1 cellular context compared by ENCODE assay signal in the genomic region with DNA sequence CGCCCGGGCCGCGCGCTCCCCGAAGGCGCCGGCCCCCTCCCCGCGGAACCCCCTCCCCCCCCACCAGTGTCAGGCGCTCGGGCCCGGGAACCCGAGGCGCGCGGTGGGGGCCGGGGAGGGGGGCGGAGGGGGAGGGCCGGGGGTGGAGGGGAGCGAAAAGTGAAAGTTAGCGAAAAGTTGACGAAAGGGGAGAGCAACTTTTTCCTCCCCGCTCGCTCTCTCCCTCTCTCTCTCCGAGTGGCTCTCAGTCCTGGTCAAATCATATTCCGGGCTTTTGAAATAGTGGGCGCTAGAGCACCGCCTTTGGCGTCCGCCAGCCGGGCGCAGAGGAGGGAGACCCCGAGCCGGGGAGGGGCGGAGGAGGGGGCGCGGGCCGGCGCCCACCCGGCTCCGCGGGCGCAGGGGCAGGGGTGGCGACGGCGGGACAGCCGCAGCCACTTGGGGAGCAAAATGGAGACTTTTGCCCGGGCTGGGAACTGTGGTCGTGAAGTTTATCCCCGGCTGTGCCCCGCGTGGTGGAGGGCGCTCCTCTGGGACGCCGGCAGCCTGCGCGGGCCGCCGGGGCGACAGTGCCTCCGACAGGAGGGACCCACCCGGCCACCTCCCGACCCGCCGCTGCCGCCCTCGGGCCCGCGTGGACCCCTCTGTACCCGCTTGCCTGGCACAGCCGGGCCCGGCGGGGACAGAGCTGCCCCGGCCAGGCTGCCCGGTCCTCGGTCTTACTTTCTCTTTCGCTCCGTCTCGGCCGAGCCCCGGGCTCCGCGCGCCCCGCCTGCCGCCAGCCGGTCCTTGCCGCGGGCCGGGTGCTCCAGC.
TF ChIP-seq lines count a peak whose summit lies in the region.

No MANE protein-coding gene starts in this region.

TF ChIP-seq in HepG2, 621 proteins besides CTCF, POLR2A, EP300 and RAD21 (continued from another document and continues in another):
- TF ChIP-seq, protein P1, sequence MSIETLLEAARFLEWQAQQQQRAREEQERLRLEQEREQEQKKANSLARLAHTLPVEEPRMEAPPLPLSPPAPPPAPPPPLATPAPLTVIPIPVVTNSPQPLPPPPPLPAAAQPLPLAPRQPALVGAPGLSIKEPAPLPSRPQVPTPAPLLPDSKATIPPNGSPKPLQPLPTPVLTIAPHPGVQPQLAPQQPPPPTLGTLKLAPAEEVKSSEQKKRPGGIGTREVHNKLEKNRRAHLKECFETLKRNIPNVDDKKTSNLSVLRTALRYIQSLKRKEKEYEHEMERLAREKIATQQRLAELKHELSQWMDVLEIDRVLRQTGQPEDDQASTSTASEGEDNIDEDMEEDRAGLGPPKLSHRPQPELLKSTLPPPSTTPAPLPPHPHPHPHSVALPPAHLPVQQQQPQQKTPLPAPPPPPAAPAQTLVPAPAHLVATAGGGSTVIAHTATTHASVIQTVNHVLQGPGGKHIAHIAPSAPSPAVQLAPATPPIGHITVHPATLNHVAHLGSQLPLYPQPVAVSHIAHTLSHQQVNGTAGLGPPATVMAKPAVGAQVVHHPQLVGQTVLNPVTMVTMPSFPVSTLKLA (IDR thresholded peaks at IDR 0.05) = no peak
- TF ChIP-seq, protein P2, sequence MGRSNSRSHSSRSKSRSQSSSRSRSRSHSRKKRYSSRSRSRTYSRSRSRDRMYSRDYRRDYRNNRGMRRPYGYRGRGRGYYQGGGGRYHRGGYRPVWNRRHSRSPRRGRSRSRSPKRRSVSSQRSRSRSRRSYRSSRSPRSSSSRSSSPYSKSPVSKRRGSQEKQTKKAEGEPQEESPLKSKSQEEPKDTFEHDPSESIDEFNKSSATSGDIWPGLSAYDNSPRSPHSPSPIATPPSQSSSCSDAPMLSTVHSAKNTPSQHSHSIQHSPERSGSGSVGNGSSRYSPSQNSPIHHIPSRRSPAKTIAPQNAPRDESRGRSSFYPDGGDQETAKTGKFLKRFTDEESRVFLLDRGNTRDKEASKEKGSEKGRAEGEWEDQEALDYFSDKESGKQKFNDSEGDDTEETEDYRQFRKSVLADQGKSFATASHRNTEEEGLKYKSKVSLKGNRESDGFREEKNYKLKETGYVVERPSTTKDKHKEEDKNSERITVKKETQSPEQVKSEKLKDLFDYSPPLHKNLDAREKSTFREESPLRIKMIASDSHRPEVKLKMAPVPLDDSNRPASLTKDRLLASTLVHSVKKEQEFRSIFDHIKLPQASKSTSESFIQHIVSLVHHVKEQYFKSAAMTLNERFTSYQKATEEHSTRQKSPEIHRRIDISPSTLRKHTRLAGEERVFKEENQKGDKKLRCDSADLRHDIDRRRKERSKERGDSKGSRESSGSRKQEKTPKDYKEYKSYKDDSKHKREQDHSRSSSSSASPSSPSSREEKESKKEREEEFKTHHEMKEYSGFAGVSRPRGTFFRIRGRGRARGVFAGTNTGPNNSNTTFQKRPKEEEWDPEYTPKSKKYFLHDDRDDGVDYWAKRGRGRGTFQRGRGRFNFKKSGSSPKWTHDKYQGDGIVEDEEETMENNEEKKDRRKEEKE (IDR thresholded peaks at IDR 0.05) = no peak
- TF ChIP-seq SP4 (CRISPR knock-in tag; IDR thresholded peaks at IDR 0.05) (no peak), ZNF569 (CRISPR knock-in tag; IDR thresholded peaks at IDR 0.05; ENCODE audit: borderline replicate concordance) (no peak), KLF6 (CRISPR knock-in tag; IDR thresholded peaks at IDR 0.05) (no peak), ZNF724P (CRISPR knock-in tag; IDR thresholded peaks at IDR 0.05; ENCODE audit: borderline replicate concordance) (no peak), ZFP90 (CRISPR knock-in tag; IDR thresholded peaks at IDR 0.05; ENCODE audit: borderline replicate concordance) (no peak), ZNF674 (CRISPR knock-in tag; IDR thresholded peaks at IDR 0.05; ENCODE audit: low read depth) (no peak), SMAD9 (CRISPR knock-in tag; IDR thresholded peaks at IDR 0.05) (no peak), GABPA (IDR thresholded peaks at IDR 0.05; ENCODE audit: low read depth, low read length) (no peak), GABPA (CRISPR knock-in tag; IDR thresholded peaks at IDR 0.05; ENCODE audit: low read depth) (no peak), STAG1 (CRISPR knock-in tag; IDR thresholded peaks at IDR 0.05) (peak; percentile 81), DMAP1 (CRISPR knock-in tag; IDR thresholded peaks at IDR 0.05) (no peak), ZSCAN31 (CRISPR knock-in tag; IDR thresholded peaks at IDR 0.05; ENCODE audit: low read depth) (no peak), SMC3 (IDR thresholded peaks at IDR 0.05; ENCODE audit: low read length) (peak; percentile 17; the same call in 1 of the 2 replicates), MZF1 (CRISPR knock-in tag; IDR thresholded peaks at IDR 0.05; ENCODE audit: borderline replicate concordance) (no peak), REL (CRISPR knock-in tag; conservative IDR thresholded peaks at IDR 0.05) (no peak)
- TF ChIP-seq, protein P3, sequence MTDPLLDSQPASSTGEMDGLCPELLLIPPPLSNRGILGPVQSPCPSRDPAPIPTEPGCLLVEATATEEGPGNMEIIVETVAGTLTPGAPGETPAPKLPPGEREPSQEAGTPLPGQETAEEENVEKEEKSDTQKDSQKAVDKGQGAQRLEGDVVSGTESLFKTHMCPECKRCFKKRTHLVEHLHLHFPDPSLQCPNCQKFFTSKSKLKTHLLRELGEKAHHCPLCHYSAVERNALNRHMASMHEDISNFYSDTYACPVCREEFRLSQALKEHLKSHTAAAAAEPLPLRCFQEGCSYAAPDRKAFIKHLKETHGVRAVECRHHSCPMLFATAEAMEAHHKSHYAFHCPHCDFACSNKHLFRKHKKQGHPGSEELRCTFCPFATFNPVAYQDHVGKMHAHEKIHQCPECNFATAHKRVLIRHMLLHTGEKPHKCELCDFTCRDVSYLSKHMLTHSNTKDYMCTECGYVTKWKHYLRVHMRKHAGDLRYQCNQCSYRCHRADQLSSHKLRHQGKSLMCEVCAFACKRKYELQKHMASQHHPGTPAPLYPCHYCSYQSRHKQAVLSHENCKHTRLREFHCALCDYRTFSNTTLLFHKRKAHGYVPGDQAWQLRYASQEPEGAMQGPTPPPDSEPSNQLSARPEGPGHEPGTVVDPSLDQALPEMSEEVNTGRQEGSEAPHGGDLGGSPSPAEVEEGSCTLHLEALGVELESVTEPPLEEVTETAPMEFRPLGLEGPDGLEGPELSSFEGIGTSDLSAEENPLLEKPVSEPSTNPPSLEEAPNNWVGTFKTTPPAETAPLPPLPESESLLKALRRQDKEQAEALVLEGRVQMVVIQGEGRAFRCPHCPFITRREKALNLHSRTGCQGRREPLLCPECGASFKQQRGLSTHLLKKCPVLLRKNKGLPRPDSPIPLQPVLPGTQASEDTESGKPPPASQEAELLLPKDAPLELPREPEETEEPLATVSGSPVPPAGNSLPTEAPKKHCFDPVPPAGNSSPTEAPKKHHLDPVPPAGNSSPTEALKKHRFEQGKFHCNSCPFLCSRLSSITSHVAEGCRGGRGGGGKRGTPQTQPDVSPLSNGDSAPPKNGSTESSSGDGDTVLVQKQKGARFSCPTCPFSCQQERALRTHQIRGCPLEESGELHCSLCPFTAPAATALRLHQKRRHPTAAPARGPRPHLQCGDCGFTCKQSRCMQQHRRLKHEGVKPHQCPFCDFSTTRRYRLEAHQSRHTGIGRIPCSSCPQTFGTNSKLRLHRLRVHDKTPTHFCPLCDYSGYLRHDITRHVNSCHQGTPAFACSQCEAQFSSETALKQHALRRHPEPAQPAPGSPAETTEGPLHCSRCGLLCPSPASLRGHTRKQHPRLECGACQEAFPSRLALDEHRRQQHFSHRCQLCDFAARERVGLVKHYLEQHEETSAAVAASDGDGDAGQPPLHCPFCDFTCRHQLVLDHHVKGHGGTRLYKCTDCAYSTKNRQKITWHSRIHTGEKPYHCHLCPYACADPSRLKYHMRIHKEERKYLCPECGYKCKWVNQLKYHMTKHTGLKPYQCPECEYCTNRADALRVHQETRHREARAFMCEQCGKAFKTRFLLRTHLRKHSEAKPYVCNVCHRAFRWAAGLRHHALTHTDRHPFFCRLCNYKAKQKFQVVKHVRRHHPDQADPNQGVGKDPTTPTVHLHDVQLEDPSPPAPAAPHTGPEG (CRISPR knock-in tag; IDR thresholded peaks at IDR 0.05) = 0 out of 2 replicates have a peak, but pooled peaks have one; percentile 42
- TF ChIP-seq, protein P4, sequence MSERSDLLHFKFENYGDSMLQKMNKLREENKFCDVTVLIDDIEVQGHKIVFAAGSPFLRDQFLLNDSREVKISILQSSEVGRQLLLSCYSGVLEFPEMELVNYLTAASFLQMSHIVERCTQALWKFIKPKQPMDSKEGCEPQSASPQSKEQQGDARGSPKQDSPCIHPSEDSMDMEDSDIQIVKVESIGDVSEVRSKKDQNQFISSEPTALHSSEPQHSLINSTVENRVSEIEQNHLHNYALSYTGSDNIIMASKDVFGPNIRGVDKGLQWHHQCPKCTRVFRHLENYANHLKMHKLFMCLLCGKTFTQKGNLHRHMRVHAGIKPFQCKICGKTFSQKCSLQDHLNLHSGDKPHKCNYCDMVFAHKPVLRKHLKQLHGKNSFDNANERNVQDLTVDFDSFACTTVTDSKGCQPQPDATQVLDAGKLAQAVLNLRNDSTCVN (CRISPR knock-in tag; IDR thresholded peaks at IDR 0.05; ENCODE audit: borderline replicate concordance) = no peak
- TF ChIP-seq, protein P5, sequence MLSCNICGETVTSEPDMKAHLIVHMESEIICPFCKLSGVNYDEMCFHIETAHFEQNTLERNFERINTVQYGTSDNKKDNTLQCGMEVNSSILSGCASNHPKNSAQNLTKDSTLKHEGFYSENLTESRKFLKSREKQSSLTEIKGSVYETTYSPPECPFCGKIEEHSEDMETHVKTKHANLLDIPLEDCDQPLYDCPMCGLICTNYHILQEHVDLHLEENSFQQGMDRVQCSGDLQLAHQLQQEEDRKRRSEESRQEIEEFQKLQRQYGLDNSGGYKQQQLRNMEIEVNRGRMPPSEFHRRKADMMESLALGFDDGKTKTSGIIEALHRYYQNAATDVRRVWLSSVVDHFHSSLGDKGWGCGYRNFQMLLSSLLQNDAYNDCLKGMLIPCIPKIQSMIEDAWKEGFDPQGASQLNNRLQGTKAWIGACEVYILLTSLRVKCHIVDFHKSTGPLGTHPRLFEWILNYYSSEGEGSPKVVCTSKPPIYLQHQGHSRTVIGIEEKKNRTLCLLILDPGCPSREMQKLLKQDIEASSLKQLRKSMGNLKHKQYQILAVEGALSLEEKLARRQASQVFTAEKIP (CRISPR knock-in tag; IDR thresholded peaks at IDR 0.05; ENCODE audit: borderline replicate concordance) = no peak
- TF ChIP-seq, protein P6, sequence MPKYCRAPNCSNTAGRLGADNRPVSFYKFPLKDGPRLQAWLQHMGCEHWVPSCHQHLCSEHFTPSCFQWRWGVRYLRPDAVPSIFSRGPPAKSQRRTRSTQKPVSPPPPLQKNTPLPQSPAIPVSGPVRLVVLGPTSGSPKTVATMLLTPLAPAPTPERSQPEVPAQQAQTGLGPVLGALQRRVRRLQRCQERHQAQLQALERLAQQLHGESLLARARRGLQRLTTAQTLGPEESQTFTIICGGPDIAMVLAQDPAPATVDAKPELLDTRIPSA (CRISPR knock-in tag; IDR thresholded peaks at IDR 0.05; ENCODE audit: borderline replicate concordance) = no peak
- TF ChIP-seq, protein P7, sequence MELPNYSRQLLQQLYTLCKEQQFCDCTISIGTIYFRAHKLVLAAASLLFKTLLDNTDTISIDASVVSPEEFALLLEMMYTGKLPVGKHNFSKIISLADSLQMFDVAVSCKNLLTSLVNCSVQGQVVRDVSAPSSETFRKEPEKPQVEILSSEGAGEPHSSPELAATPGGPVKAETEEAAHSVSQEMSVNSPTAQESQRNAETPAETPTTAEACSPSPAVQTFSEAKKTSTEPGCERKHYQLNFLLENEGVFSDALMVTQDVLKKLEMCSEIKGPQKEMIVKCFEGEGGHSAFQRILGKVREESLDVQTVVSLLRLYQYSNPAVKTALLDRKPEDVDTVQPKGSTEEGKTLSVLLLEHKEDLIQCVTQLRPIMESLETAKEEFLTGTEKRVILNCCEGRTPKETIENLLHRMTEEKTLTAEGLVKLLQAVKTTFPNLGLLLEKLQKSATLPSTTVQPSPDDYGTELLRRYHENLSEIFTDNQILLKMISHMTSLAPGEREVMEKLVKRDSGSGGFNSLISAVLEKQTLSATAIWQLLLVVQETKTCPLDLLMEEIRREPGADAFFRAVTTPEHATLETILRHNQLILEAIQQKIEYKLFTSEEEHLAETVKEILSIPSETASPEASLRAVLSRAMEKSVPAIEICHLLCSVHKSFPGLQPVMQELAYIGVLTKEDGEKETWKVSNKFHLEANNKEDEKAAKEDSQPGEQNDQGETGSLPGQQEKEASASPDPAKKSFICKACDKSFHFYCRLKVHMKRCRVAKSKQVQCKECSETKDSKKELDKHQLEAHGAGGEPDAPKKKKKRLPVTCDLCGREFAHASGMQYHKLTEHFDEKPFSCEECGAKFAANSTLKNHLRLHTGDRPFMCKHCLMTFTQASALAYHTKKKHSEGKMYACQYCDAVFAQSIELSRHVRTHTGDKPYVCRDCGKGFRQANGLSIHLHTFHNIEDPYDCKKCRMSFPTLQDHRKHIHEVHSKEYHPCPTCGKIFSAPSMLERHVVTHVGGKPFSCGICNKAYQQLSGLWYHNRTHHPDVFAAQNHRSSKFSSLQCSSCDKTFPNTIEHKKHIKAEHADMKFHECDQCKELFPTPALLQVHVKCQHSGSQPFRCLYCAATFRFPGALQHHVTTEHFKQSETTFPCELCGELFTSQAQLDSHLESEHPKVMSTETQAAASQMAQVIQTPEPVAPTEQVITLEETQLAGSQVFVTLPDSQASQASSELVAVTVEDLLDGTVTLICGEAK (IDR thresholded peaks at IDR 0.05) = no peak
- TF ChIP-seq, protein P7 (CRISPR knock-in tag; IDR thresholded peaks at IDR 0.05) = no peak
- TF ChIP-seq, protein P8, sequence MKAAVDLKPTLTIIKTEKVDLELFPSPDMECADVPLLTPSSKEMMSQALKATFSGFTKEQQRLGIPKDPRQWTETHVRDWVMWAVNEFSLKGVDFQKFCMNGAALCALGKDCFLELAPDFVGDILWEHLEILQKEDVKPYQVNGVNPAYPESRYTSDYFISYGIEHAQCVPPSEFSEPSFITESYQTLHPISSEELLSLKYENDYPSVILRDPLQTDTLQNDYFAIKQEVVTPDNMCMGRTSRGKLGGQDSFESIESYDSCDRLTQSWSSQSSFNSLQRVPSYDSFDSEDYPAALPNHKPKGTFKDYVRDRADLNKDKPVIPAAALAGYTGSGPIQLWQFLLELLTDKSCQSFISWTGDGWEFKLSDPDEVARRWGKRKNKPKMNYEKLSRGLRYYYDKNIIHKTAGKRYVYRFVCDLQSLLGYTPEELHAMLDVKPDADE (CRISPR knock-in tag; IDR thresholded peaks at IDR 0.05) = no peak
